In genomic region chr15:64461577-64462162, GRCh38 we compare ENCODE assay signal across 8 cellular contexts. TPM values are rescaled to one million over a fixed set of nuclear protein-coding genes. Genes with fewer than 3 reads are reported as not detected.
A peak's percentile ranks its signal among the peaks of the same experiment; 100 is the strongest.
DNase-seq lines count a peak whose midpoint lies in the region; ATAC-seq and TF ChIP-seq lines count a peak whose summit lies in the region.

No MANE protein-coding gene starts in this region.

- TF ChIP-seq CTCF in 22Rv1 (IDR thresholded peaks at IDR 0.05) = no peak
- no peak for TF ChIP-seq CTCF in GM20000 (IDR thresholded peaks at IDR 0.05; ENCODE audit: extremely low read depth, missing control alignments)
- TF ChIP-seq CTCF in RWPE1 (conservative IDR thresholded peaks at IDR 0.05; ENCODE audit: low read depth) = no peak

- CTCF ChIA-PET in RWPE1 (lab: Yijun Ruan, JAX) = interaction anchor here (0.7 kb wide), 1 partner anchor 15 kb away, joined by 3 read pairs; no protein-coding TSS in a partner anchor

- intact Hi-C loops in left colon (cut with DNase I, micrococcal nuclease) = no loop called here

- ATAC-seq in left colon (peak; percentile 18), GM21423 (IDR thresholded peaks at IDR 0.05; ENCODE audit: unreplicated experiment) (no peak)

- peak overlapping the region; percentile 77 for H3K27ac ChIP-seq in 22Rv1
- H3K27ac ChIP-seq in RWPE1 = peak overlapping the region; percentile 95

- POLR2A ChIA-PET in RWPE1 (lab: Yijun Ruan, JAX; ENCODE audit: low non-redundant PET) = no interaction called here

- peak; percentile 50 for DNase-seq in GM20000 (ENCODE audit: low spot score)
- DNase-seq in RWPE1 (ENCODE audit: low spot score) = no peak
- peak; percentile 22 for DNase-seq in central memory CD4-positive, alpha-beta T cell
- DNase-seq in left colon = peak; percentile 24 to 29
- DNase-seq in stimulated activated CD4-positive, alpha-beta T cell treated with anti-CD3 and anti-CD28 coated beads, Interleukin-1b, Interleukin-23, amount 100 ng/mL, for 48 hours = peak; percentile 49
- no peak for DNase-seq in AML-193 (lab: John Stamatoyannopoulos, UW)

RNA-seq across cellular contexts. Expression of gene ZNF609, which starts 1.3 kb away (rescaled TPM):
- total RNA-seq in left colon = 10 to 100 TPM; 26.3 to 35.3 TPM

Comparison
In these comparisons a context has a peak if more than half of its experiments do, and no peak if none do; other contexts are left out.
1. DNase-seq: peak in GM20000 (single experiment), central memory CD4-positive, alpha-beta T cell (single experiment), left colon (2 of 2) and stimulated activated CD4-positive, alpha-beta T cell treated with anti-CD3 and anti-CD28 coated beads, Interleukin-1b, Interleukin-23, amount 100 ng/mL, for 48 hours (single experiment); none in RWPE1 (single experiment) and AML-193 (0 of 2).